Comparison of ENCODE assay signal across 13 cellular contexts in the genomic region with DNA sequence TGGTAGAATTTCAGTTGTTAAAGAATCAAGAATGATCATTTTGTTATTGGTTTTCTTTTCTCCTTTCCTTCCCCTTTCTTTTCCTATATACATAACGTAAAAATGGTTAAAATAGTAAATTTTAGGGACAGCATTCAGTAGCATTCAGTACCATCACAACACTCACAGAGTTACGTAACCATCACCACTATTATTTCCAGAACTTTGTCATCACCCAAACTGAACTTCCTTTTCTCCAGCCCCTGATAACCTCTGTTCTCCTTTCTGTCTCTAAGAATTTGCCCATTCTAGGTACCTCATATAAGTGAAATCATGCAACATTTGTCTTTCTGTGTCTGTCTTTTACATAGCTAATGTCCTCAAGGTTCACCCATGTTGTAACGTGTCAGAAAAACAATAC.
DNase-seq lines count a peak whose midpoint lies in the region; ATAC-seq and TF ChIP-seq lines count a peak whose summit lies in the region.
"Had no signal": no experiment of that assay in that cellular context is flagged by ENCODE, and none has a peak within 500 bp of the region (broad histone marks: within the 10 kb centered on the region; RNA-seq: fewer than 3 reads in every experiment).

No MANE protein-coding gene starts in this region.

- ATAC-seq in Right ventricle myocardium superior (ENCODE audit: poor library complexity) (peak; percentile 65), psoas muscle (peak in 1 of 4 donors; percentile 52), body of pancreas (no peak), GM19324 (IDR thresholded peaks at IDR 0.05; ENCODE audit: low FRiP score, unreplicated experiment) (no peak)
- ATAC-seq: left colon had no signal

- H3K4me1 ChIP-seq in psoas muscle = peaks cover 6% of the 10 kb centered on the region
- peaks cover 32% of the 10 kb centered on the region for H3K4me1 ChIP-seq in body of pancreas

- peak overlapping the region; percentile 86 to 96 for H3K4me3 Mint-ChIP-seq in CD14-positive monocyte

- no peaks in the 10 kb centered on the region for H3K9me3 Mint-ChIP-seq in CD14-positive monocyte

- DNase-seq in CD14-positive monocyte (ENCODE audit: low spot score) (no peak), OCI-M1 (lab: John Stamatoyannopoulos, UW) (peak; percentile 51), Right ventricle myocardium superior (no peak), psoas muscle (no peak), T-helper 9 cell (no peak), body of pancreas (no peak), DMS153 treated with DMSO at 0.1 percent for 48 hours (lab: John Stamatoyannopoulos, UW; ENCODE audit: unreplicated experiment) (no peak)
- DNase-seq: activated naive CD4-positive, alpha-beta T cell treated with anti-CD3 and anti-CD28 coated beads, Interleukin-2, amount 50 U/mL, for 16 hours; left colon; MG63; testis had no signal

- peaks cover 89% of the 10 kb centered on the region for H3K4me1 Mint-ChIP-seq in CD14-positive monocyte

- 92 to 96% (median 92%) methylated on average over 3 of the region's 3 CpGs for WGBS in psoas muscle, 3 donors
- WGBS in body of pancreas, 2 donors = 84 to 90% methylated on average over 3 of the region's 3 CpGs

- H3K27ac ChIP-seq in psoas muscle = peak overlapping the region; percentile 54
- H3K27ac ChIP-seq in body of pancreas = peak overlapping the region in 2 of 4 donors; percentile 29 to 76

- intact Hi-C loops in CD14-positive monocyte (cut with micrococcal nuclease) = loop anchor here (2.0 to 5.0 kb wide), 2 partner anchors 37 to 39 kb away; no protein-coding TSS in a partner anchor
- intact Hi-C loops in Right ventricle myocardium superior (cut with DNase I) = no loop called here
- intact Hi-C loops in psoas muscle (cut with DNase I) = no loop called here
- intact Hi-C loops in body of pancreas (cut with DNase I) = no loop called here

- H3K9me3 ChIP-seq in psoas muscle = no peaks in the 10 kb centered on the region
- H3K9me3 ChIP-seq in body of pancreas = no peaks in the 10 kb centered on the region
- H3K9me3 ChIP-seq: MG63, testis had no signal

- TF ChIP-seq POLR2A in body of pancreas (IDR thresholded peaks at IDR 0.05) = no peak

- H3K4me3 ChIP-seq in psoas muscle = no peak overlapping the region
- H3K4me3 ChIP-seq in body of pancreas = no peak overlapping the region
- H3K4me3 ChIP-seq: MG63, testis had no signal

- H3K27me3 ChIP-seq in psoas muscle (ENCODE audit: insufficient read depth in 3 of 3, low read length in 2 of 3) (no peaks in the 10 kb centered on the region), body of pancreas (no peaks in the 10 kb centered on the region)
- H3K27me3 ChIP-seq: MG63, testis had no signal

- peaks cover 7 to 17% of the 10 kb centered on the region in 2 donors for H3K36me3 Mint-ChIP-seq in CD14-positive monocyte

- H3K36me3 ChIP-seq in psoas muscle (ENCODE audit: insufficient read depth in 1 of 2, low read depth in 1 of 2) (no peaks in the 10 kb centered on the region), body of pancreas (replicated peaks in 1 of 2; ENCODE audit: insufficient read depth in 1 of 2, low read depth in 2 of 2) (no peaks in the 10 kb centered on the region)

- peaks cover 0 to 2% (median 0%) of the 10 kb centered on the region in 3 donors for H3K27me3 Mint-ChIP-seq in CD14-positive monocyte (ENCODE audit: low read depth in 3 of 3)
- H3K27me3 Mint-ChIP-seq: progenitor cell of endocrine pancreas had no signal

- TF ChIP-seq CTCF in CD14-positive monocyte (IDR thresholded peaks at IDR 0.05) (no peak), psoas muscle (IDR thresholded peaks at IDR 0.05) (no peak), body of pancreas (IDR thresholded peaks at IDR 0.05) (no peak)

- peak overlapping the region; percentile 98 to 100 (median 99) for H3K27ac Mint-ChIP-seq in CD14-positive monocyte
- H3K27ac Mint-ChIP-seq: progenitor cell of endocrine pancreas had no signal

Comparison
In these comparisons a context has a peak if more than half of its experiments do, and no peak if none do; other contexts are left out.
1. intact Hi-C loops: an anchor here in CD14-positive monocyte (2.0 to 5.0 kb wide); none called in Right ventricle myocardium superior, psoas muscle and body of pancreas.